Comparison of ENCODE assay signal across 1 cellular context in genomic region chr12:6851921-6852650, GRCh38.
TF ChIP-seq lines count a peak whose summit lies in the region.

TSS of gene USP5 (plus strand) at chr12:6852150. CDS start at chr12:6852180, 30 bp downstream.

TF ChIP-seq in HepG2, 621 proteins besides CTCF, POLR2A, EP300 and RAD21 (continued from another document and continues in another):
- TF ChIP-seq NFAT5 (CRISPR knock-in tag; IDR thresholded peaks at IDR 0.05): no peak
- TF ChIP-seq BCLAF1 (IDR thresholded peaks at IDR 0.05): no peak
- 0 out of 2 replicates have a peak, but pooled peaks have one; percentile 2 for TF ChIP-seq HNF4G (IDR thresholded peaks at IDR 0.05; ENCODE audit: borderline replicate concordance, low read depth, low read length)
- 0 out of 2 replicates have a peak, but pooled peaks have one; percentile 37 for TF ChIP-seq HNF4G (CRISPR knock-in tag; IDR thresholded peaks at IDR 0.05; ENCODE audit: borderline replicate concordance, low read depth)
- no peak for TF ChIP-seq ATF7-NPFF (CRISPR knock-in tag; IDR thresholded peaks at IDR 0.05; ENCODE audit: low read depth)
- TF ChIP-seq POLR2AphosphoS2 (IDR thresholded peaks at IDR 0.05; ENCODE audit: low read depth, low read length): no peak
- TF ChIP-seq TFDP1 (CRISPR knock-in tag; IDR thresholded peaks at IDR 0.05; ENCODE audit: borderline replicate concordance): peak; percentile 79
- 0 out of 2 replicates have a peak, but pooled peaks have one; percentile 56 for TF ChIP-seq PAX8 (CRISPR knock-in tag; IDR thresholded peaks at IDR 0.05; ENCODE audit: borderline replicate concordance)
- no peak for TF ChIP-seq KDM6A (CRISPR knock-in tag; IDR thresholded peaks at IDR 0.05; ENCODE audit: low read depth)
- no peak for TF ChIP-seq EHMT2 (IDR thresholded peaks at IDR 0.05; ENCODE audit: borderline replicate concordance, low read depth, low read length)
- 0 out of 2 replicates have a peak, but pooled peaks have one; percentile 75 for TF ChIP-seq CBFB (CRISPR knock-in tag; IDR thresholded peaks at IDR 0.05)
- TF ChIP-seq JUN (CRISPR knock-in tag; IDR thresholded peaks at IDR 0.05): no peak
- TF ChIP-seq GLMP (CRISPR knock-in tag; IDR thresholded peaks at IDR 0.05; ENCODE audit: borderline replicate concordance): no peak
- peak; percentile 75; the same call in 1 of the 2 replicates for TF ChIP-seq SRY (CRISPR knock-in tag; IDR thresholded peaks at IDR 0.05)
- TF ChIP-seq ARID3A (IDR thresholded peaks at IDR 0.05; ENCODE audit: low read depth, low read length): no peak
- no peak for TF ChIP-seq ZNF512 (CRISPR knock-in tag; IDR thresholded peaks at IDR 0.05)
- no peak for TF ChIP-seq REXO4 (CRISPR knock-in tag; IDR thresholded peaks at IDR 0.05; ENCODE audit: borderline replicate concordance)
- TF ChIP-seq ZSCAN31 (CRISPR knock-in tag; IDR thresholded peaks at IDR 0.05; ENCODE audit: low read depth): peak; percentile 36
- TF ChIP-seq MED13 (CRISPR knock-in tag; IDR thresholded peaks at IDR 0.05): 0 out of 2 replicates have a peak, but pooled peaks have one; percentile 33
- no peak for TF ChIP-seq HDAC6 (IDR thresholded peaks at IDR 0.05; ENCODE audit: low read depth, low read length)
- TF ChIP-seq ZNF781 (CRISPR knock-in tag; IDR thresholded peaks at IDR 0.05; ENCODE audit: borderline replicate concordance, not compliant biosample characterization): no peak
- TF ChIP-seq RORA (CRISPR knock-in tag; IDR thresholded peaks at IDR 0.05): no peak
- TF ChIP-seq ZNF180 (CRISPR knock-in tag; IDR thresholded peaks at IDR 0.05; ENCODE audit: borderline replicate concordance, low read depth): no peak; the same call in 1 of the 2 replicates
- no peak for TF ChIP-seq HHEX (CRISPR knock-in tag; IDR thresholded peaks at IDR 0.05)
- TF ChIP-seq POLR2G (IDR thresholded peaks at IDR 0.05; ENCODE audit: low read depth, low read length): peak; percentile 29; the same call in 1 of the 2 replicates
- peak; percentile 47 for TF ChIP-seq HNF1A (IDR thresholded peaks at IDR 0.05; ENCODE audit: low read depth)
- TF ChIP-seq HNF1A (CRISPR knock-in tag; IDR thresholded peaks at IDR 0.05; ENCODE audit: borderline replicate concordance): peak; percentile 31; the same call in 1 of the 2 replicates
- peak; percentile 72; the same call in 1 of the 2 replicates for TF ChIP-seq NFE2L1 (CRISPR knock-in tag; IDR thresholded peaks at IDR 0.05; ENCODE audit: borderline replicate concordance)
- TF ChIP-seq ZNF577 (CRISPR knock-in tag; IDR thresholded peaks at IDR 0.05; ENCODE audit: borderline replicate concordance, low read depth): no peak
- TF ChIP-seq MEIS1 (CRISPR knock-in tag; IDR thresholded peaks at IDR 0.05; ENCODE audit: borderline replicate concordance): peak; percentile 40; the same call in 1 of the 2 replicates
- no peak for TF ChIP-seq TCF7L2 (IDR thresholded peaks at IDR 0.05; ENCODE audit: low read depth, low read length)
- peak; percentile 85 for TF ChIP-seq FOXK1 (CRISPR knock-in tag; IDR thresholded peaks at IDR 0.05; ENCODE audit: borderline replicate concordance, low read depth)
- peak; percentile 46 for TF ChIP-seq ZSCAN25 (CRISPR knock-in tag; IDR thresholded peaks at IDR 0.05)
- TF ChIP-seq ZNF598 (CRISPR knock-in tag; IDR thresholded peaks at IDR 0.05; ENCODE audit: borderline replicate concordance): 0 out of 2 replicates have a peak, but pooled peaks have one; percentile 6
- TF ChIP-seq KLF12 (CRISPR knock-in tag; IDR thresholded peaks at IDR 0.05; ENCODE audit: borderline replicate concordance): no peak; the same call in 1 of the 2 replicates
- peak; percentile 15; the same call in 1 of the 2 replicates for TF ChIP-seq MAFF (IDR thresholded peaks at IDR 0.05; ENCODE audit: low read depth, low read length)
- TF ChIP-seq NFRKB (IDR thresholded peaks at IDR 0.05): no peak
- TF ChIP-seq PRMT3 (CRISPR knock-in tag; IDR thresholded peaks at IDR 0.05; ENCODE audit: borderline replicate concordance, low read depth): no peak
- TF ChIP-seq TSC22D2 (CRISPR knock-in tag; IDR thresholded peaks at IDR 0.05; ENCODE audit: borderline replicate concordance): no peak
- TF ChIP-seq ZNF567 (CRISPR knock-in tag; IDR thresholded peaks at IDR 0.05; ENCODE audit: borderline replicate concordance): peak; percentile 88; the same call in 1 of the 2 replicates
- TF ChIP-seq HMG20B (CRISPR knock-in tag; conservative IDR thresholded peaks at IDR 0.05): 0 out of 2 replicates have a peak, but pooled peaks have one; percentile 15
